Comparison of ENCODE assay signal across 1 cellular context in genomic region chr4:6718932-6719610, GRCh38.
TF ChIP-seq lines count a peak whose summit lies in the region.

No MANE protein-coding gene starts in this region.

TF ChIP-seq in HCT116, 20 proteins besides CTCF, POLR2A, EP300 and RAD21:
- TF ChIP-seq SIN3A (IDR thresholded peaks at IDR 0.05; ENCODE audit: low read depth) (no peak), ZNF274 (IDR thresholded peaks at IDR 0.05; ENCODE audit: low read depth, low read length) (no peak), ZFX (IDR thresholded peaks at IDR 0.05) (no peak), EGR1 (IDR thresholded peaks at IDR 0.05; ENCODE audit: low read depth) (no peak), POLR2AphosphoS5 (IDR thresholded peaks at IDR 0.05; ENCODE audit: low read depth, low read length) (peak; percentile 28; the same call in 1 of the 2 replicates), CEBPB (IDR thresholded peaks at IDR 0.05; ENCODE audit: low read depth) (no peak), TCF7L2 (IDR thresholded peaks at IDR 0.05; ENCODE audit: borderline replicate concordance, extremely low read depth, insufficient read depth, insufficient read length) (no peak)
